Comparison of ENCODE assay signal across 22 cellular contexts in the genomic region with DNA sequence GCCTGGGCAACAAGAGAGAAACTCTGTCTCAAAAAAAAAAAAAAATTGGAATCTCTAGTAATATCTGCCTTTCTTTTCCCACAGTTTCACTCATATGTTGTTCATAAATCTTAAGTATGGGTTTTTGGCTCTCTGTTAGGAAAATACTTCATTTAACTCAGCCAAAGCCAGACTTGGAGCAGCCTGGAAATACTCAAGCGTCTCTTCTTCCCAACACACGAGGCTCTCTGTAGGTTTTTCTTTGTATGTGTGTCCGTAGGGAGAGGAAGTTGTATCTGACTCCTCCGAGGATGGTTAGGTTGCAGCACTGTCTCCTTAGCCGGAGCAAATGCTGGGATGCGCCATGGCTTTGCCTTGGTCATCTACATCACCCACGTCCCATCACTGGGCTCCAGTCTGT. TPM values are rescaled to one million over a fixed set of nuclear protein-coding genes. Genes with fewer than 3 reads are reported as not detected.
"Had no signal": no experiment of that assay in that cellular context is flagged by ENCODE, and none has a peak within 500 bp of the region (broad histone marks: within the 10 kb centered on the region; RNA-seq: fewer than 3 reads in every experiment).

No MANE protein-coding gene starts in this region.

RNA-seq across cellular contexts. Expression of gene LYZL2, which starts 25.5 kb away (rescaled TPM):
- total RNA-seq: chondrocyte, colonic mucosa, dermis microvascular lymphatic vessel endothelial cell, endodermal cell, endothelial cell of umbilical vein, epithelial cell of proximal tubule, esophagus squamous epithelium, fibroblast of lung, gastrocnemius medialis, glomerular endothelial cell, heart right ventricle, kidney epithelial cell, left cardiac atrium, left lung, left ventricle myocardium superior, lower leg skin, lower lobe of right lung, lung microvascular endothelial cell, mesenteric fat pad, mesothelial cell of epicardium, mucosa of descending colon, myocyte had no signal
